8 cellular contexts compared by ENCODE assay signal in the genomic region with DNA sequence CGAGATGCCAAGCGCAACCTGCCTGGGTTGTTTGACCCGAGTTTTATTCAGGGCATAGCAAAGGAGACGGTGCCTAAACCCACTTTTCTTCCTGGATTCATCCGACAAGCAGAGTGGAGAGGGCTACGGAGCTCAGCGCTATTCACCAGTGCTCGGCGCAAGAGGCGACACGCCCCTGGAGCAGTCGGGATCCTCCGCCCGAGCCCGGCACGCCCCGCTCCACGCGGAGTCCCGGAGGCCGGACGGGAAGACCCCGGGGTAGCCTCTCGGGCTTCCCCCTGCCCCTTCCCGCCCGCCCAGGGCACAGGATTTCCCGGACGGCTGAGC. TPM values are rescaled to one million over a fixed set of nuclear protein-coding genes. Genes with fewer than 3 reads are reported as not detected.
DNase-seq lines count a peak whose midpoint lies in the region; ATAC-seq, FAIRE-seq and TF ChIP-seq lines count a peak whose summit lies in the region.

No MANE protein-coding gene starts in this region.

- no peak for TF ChIP-seq POLR2A in endothelial cell of umbilical vein (IDR thresholded peaks at IDR 0.05; ENCODE audit: low read depth, low read length)

- H3K9ac ChIP-seq in endothelial cell of umbilical vein (replicated peaks; ENCODE audit: extremely low read depth, insufficient read depth, low read length) (peak overlapping the region; percentile 6), subcutaneous abdominal adipose tissue (ENCODE audit: low read length in 5 of 5) (peak overlapping the region; percentile 81 to 91 (median 87))

- H4K20me1 ChIP-seq in endothelial cell of umbilical vein (replicated peaks; ENCODE audit: control insufficient read depth, extremely low read depth, insufficient read depth, low read length), result no peaks in the 10 kb centered on the region

- peak overlapping the region; percentile 94 for H2AFZ ChIP-seq in endothelial cell of umbilical vein (ENCODE audit: low read depth, low read length)

- no peaks in the 10 kb centered on the region for H3K9me1 ChIP-seq in endothelial cell of umbilical vein (replicated peaks; ENCODE audit: control insufficient read depth, extremely low read depth, insufficient read depth, low read length)

- in situ Hi-C loops in KBM-7 (cut with MboI; ENCODE audit: low pct_unique_long_range_greater_than_20kb, low sequenced_read_pairs), result loop anchor here (25.0 kb wide), 1 partner anchor 143 kb away; no protein-coding TSS in a partner anchor

- H3K36me3 ChIP-seq in endothelial cell of umbilical vein (ENCODE audit: control insufficient read depth in 2 of 2, extremely low read depth in 1 of 2, insufficient read depth in 2 of 2, low read length in 2 of 2) (no peaks in the 10 kb centered on the region), subcutaneous abdominal adipose tissue (ENCODE audit: control insufficient read depth in 5 of 5, insufficient read depth in 5 of 5, low read length in 5 of 5) (no peaks in the 10 kb centered on the region)

- no peaks in the 10 kb centered on the region for H3K9me3 ChIP-seq in endothelial cell of umbilical vein (replicated peaks; ENCODE audit: control insufficient read depth, insufficient read depth, low read length)
- H3K9me3 ChIP-seq in subcutaneous abdominal adipose tissue (ENCODE audit: control insufficient read depth in 5 of 5, low read length in 5 of 5), result no peaks in the 10 kb centered on the region

- CTCF ChIA-PET in endothelial cell of umbilical vein (lab: Charles Lee), result interaction anchor here (1.4 to 4.4 kb wide), 8 partner anchors 8 to 172 kb away, joined by 4 to 31 read pairs (median 9); no protein-coding TSS in a partner anchor

- intact Hi-C loops in endothelial cell of umbilical vein (cut with micrococcal nuclease), result loop anchor here (1.0 to 10.0 kb wide), 5 partner anchors 8 to 741 kb away; a partner anchor contains a TSS

- no peaks in the 10 kb centered on the region for H3K79me2 ChIP-seq in endothelial cell of umbilical vein (ENCODE audit: control insufficient read depth, insufficient read depth, low read length)

- dilution Hi-C loops in endothelial cell of umbilical vein (cut with MboI; ENCODE audit: extremely low pct_ligation_motif_present, low sequenced_read_pairs), result no loop called here

- BruUV-seq in endothelial cell of umbilical vein (replicated peaks; lab: Mats Ljungman, UMichigan), result no TSS peak

- no peak for TF ChIP-seq CTCF in endothelial cell of umbilical vein (IDR thresholded peaks at IDR 0.05; ENCODE audit: extremely low read depth in 1 of 2, insufficient read depth in 1 of 2, low read depth in 1 of 2, low read length in 2 of 2)

- peak; percentile 39 for ATAC-seq in GM21737 (IDR thresholded peaks at IDR 0.05; ENCODE audit: unreplicated experiment)
- peak; percentile 31 to 47 for ATAC-seq in activated CD4-positive, CD25-positive, alpha-beta regulatory T cell treated with anti-CD3 and anti-CD28 coated beads, Interleukin-2, amount 50 U/mL, for 24 hours

- H3K4me3 ChIP-seq in endothelial cell of umbilical vein (replicated peaks in 1 of 3; ENCODE audit: insufficient read depth in 1 of 3, low read depth in 1 of 3, low read length in 3 of 3) (peak overlapping the region; percentile 21 to 64 (median 53)), subcutaneous abdominal adipose tissue (ENCODE audit: low read depth in 1 of 5, low read length in 5 of 5) (peak overlapping the region; percentile 69 to 95 (median 93))

- H3K4me1 ChIP-seq in endothelial cell of umbilical vein (ENCODE audit: control insufficient read depth, extremely low read depth, insufficient read depth, low read length), result peaks cover 7% of the 10 kb centered on the region
- peaks cover 9 to 61% (median 48%) of the 10 kb centered on the region in 5 donors for H3K4me1 ChIP-seq in subcutaneous abdominal adipose tissue (ENCODE audit: control insufficient read depth in 5 of 5, insufficient read depth in 5 of 5, low read length in 5 of 5)

- H3K4me2 ChIP-seq in endothelial cell of umbilical vein (ENCODE audit: insufficient read depth, low read length), result peak overlapping the region; percentile 60

- FAIRE-seq in endothelial cell of umbilical vein (lab: Jason Lieb, UNC), result no peak

- POLR2A ChIA-PET in endothelial cell of umbilical vein (lab: Charles Lee), result interaction anchor here (0.9 to 1.6 kb wide), 3 partner anchors 8 to 153 kb away, joined by 3 to 4 read pairs (median 3); a partner anchor contains a TSS

- H3K27me3 ChIP-seq in endothelial cell of umbilical vein (ENCODE audit: control insufficient read depth in 2 of 2, insufficient read depth in 2 of 2, low read length in 2 of 2), result no peaks in the 10 kb centered on the region
- no peaks in the 10 kb centered on the region for H3K27me3 ChIP-seq in subcutaneous abdominal adipose tissue (ENCODE audit: control insufficient read depth in 5 of 5, insufficient read depth in 4 of 5, low read length in 5 of 5)

- peak; percentile 88 for DNase-seq in GM03348 (ENCODE audit: low spot score)
- peak; percentile 52 for DNase-seq in KBM-7
- DNase-seq in endothelial cell of umbilical vein (ENCODE audit: low read depth, low spot score), result no peak
- DNase-seq in midbrain (lab: John Stamatoyannopoulos, UW), result peak; percentile 64
- no peak for DNase-seq in GM19240 (ENCODE audit: insufficient read length, low spot score)

- H3K27ac ChIP-seq in endothelial cell of umbilical vein (ENCODE audit: insufficient read depth, low read depth, low read length) (no peak overlapping the region), subcutaneous abdominal adipose tissue (ENCODE audit: low read depth, low read length) (peak overlapping the region; percentile 98)

TF ChIP-seq in endothelial cell of umbilical vein, 7 proteins besides CTCF, POLR2A, EP300 and RAD21:
- TF ChIP-seq MYC (IDR thresholded peaks at IDR 0.05; ENCODE audit: low read depth, low read length) (no peak), JUN (IDR thresholded peaks at IDR 0.05; ENCODE audit: borderline replicate concordance, insufficient read depth, insufficient read length, low read depth) (no peak), FOS (IDR thresholded peaks at IDR 0.05; ENCODE audit: borderline replicate concordance, insufficient read depth, low read length) (no peak), GATA2 (IDR thresholded peaks at IDR 0.05; ENCODE audit: insufficient read depth, insufficient read length, low read depth, low read length) (no peak), POLR2AphosphoS5 (IDR thresholded peaks at IDR 0.05; ENCODE audit: insufficient read depth, low read depth, low read length) (no peak), EZH2 (IDR thresholded peaks at IDR 0.05; ENCODE audit: borderline replicate concordance, low read depth, low read length, severe bottlenecking) (no peak)
- TF ChIP-seq, protein P1, sequence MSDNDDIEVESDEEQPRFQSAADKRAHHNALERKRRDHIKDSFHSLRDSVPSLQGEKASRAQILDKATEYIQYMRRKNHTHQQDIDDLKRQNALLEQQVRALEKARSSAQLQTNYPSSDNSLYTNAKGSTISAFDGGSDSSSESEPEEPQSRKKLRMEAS (IDR thresholded peaks at IDR 0.05; ENCODE audit: insufficient read depth, insufficient read length), result no peak

RNA-seq across cellular contexts. Expression of a gene that starts 0.5 kb away (rescaled TPM):
- total RNA-seq in endothelial cell of umbilical vein, result 9.9 and 10.1 TPM in 2 replicates
- polyA plus RNA-seq in endothelial cell of umbilical vein, result 2.6 and 3.2 TPM in 2 replicates
- polyA plus RNA-seq in endothelial cell of umbilical vein (2011; cell fraction: cytosol; rRNA removed), result 2.6 and 2.7 TPM in 2 replicates
- polyA plus RNA-seq in endothelial cell of umbilical vein (2011; cell fraction: nucleus; rRNA removed), result 2.9 and 3.9 TPM in 2 replicates
- polyA plus RNA-seq in endothelial cell of umbilical vein (2012), result 5.4 and 6.0 TPM in 2 replicates
- 10.6 and 13.6 TPM in 2 replicates for polyA minus RNA-seq in endothelial cell of umbilical vein
- polyA minus RNA-seq in endothelial cell of umbilical vein (2011; cell fraction: cytosol; rRNA and poly(A)+ RNA removed), result 2.9 TPM
- 6.0 and 7.5 TPM in 2 replicates for polyA minus RNA-seq in endothelial cell of umbilical vein (2011; cell fraction: nucleus; rRNA and poly(A)+ RNA removed)

Comparison
In these comparisons a context has a peak if more than half of its experiments do, and no peak if none do; other contexts are left out.
1. DNase-seq: peak in GM03348 (single experiment), KBM-7 (single experiment) and midbrain (single experiment); none in endothelial cell of umbilical vein (single experiment) and GM19240 (single experiment).